25 cellular contexts compared by ENCODE assay signal in genomic region chr2:214471990-214472389, GRCh38.
"Had no signal": no experiment of that assay in that cellular context is flagged by ENCODE, and none has a peak within 500 bp of the region (broad histone marks: within the 10 kb centered on the region; RNA-seq: fewer than 3 reads in every experiment).

No MANE protein-coding gene starts in this region.

- ATAC-seq: esophagus mucosa; foreskin keratinocyte; gastroesophageal sphincter; heart left ventricle; left lobe of liver; naive thymus-derived CD4-positive, alpha-beta T cell; sciatic nerve; stimulated activated effector memory CD8-positive, alpha-beta T cell treated with anti-CD3 and anti-CD28 coated beads, Interleukin-12 subunit alpha, Interleukin-12 subunit beta, amount 100 ng/mL, for 72 hours had no signal

- DNase-seq: effector CD8-positive, alpha-beta T cell; endodermal cell; foreskin keratinocyte; heart left ventricle; kidney; mesendoderm; midbrain; naive thymus-derived CD4-positive, alpha-beta T cell; nucleus accumbens; stimulated activated CD4-positive, alpha-beta T cell treated with anti-CD3 and anti-CD28 coated beads, Interleukin-2, amount 100 ng/mL, for 24 hours; stimulated activated CD4-positive, alpha-beta T cell treated with anti-CD3 and anti-CD28 coated beads, Interleukin-4, amount 100 ng/mL, for 24 hours; stimulated activated naive CD4-positive, alpha-beta T cell treated with Interleukin-2 at 50 U/mL for 16 hours; stomach; thyroid gland; trophoblast cell had no signal

- H3K79me2 ChIP-seq: hepatocyte had no signal

- H3K4me2 ChIP-seq: hepatocyte, neural progenitor cell had no signal

- H3K36me3 ChIP-seq: gastroesophageal sphincter, heart left ventricle, neural progenitor cell, prostate gland, right atrium auricular region, stomach, thyroid gland had no signal

- H3K4me3 ChIP-seq: gastroesophageal sphincter, heart left ventricle, hepatocyte, neural progenitor cell, prostate gland, right atrium auricular region, stomach, thyroid gland had no signal

- H3K27ac ChIP-seq: epithelial cell of prostate, foreskin keratinocyte, gastroesophageal sphincter, heart left ventricle, hepatocyte, neural progenitor cell, prostate gland, right atrium auricular region, stomach, thyroid gland had no signal

- H3K4me1 ChIP-seq: foreskin keratinocyte, gastroesophageal sphincter, heart left ventricle, neural progenitor cell, prostate gland, right atrium auricular region, stomach, thyroid gland had no signal

- H2AFZ ChIP-seq: hepatocyte, neural progenitor cell had no signal

- H3K9me3 ChIP-seq: gastroesophageal sphincter, heart left ventricle, prostate gland, right atrium auricular region, stomach, thyroid gland had no signal

- H3K27me3 ChIP-seq: foreskin keratinocyte, gastroesophageal sphincter, heart left ventricle, hepatocyte, neural progenitor cell, right atrium auricular region, stomach, thyroid gland had no signal

- H3K9ac ChIP-seq: neural progenitor cell had no signal
